Comparison of ENCODE assay signal across 1 cellular context in the genomic region with DNA sequence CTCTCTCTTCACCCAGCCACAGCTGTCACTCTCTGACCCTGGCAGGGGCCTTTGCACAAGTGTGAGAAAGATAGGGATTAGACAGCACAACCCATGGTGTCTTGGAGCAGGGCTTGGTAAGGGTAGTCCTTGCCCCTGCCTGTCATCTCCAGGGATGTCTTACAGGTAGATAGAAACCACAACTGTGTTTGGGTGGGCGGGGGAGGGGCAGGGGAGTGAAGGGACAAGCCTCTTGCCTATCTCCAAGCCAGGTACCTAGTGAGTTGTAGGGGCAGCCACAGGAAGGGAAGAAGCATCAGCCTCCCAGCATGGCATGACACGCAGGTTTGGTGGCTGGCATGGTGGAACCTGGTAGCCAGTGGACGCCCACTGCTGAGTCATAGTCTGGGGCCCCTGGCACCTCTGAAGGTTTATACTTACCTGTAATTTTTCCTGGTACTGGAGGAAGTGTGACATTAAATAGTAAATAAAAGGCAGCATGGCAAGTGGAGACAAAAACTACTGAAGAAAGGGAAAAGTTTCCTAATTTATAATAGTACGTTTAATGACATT.
TF ChIP-seq lines count a peak whose summit lies in the region.

No MANE protein-coding gene starts in this region.

TF ChIP-seq in GM23338, 12 proteins besides CTCF, POLR2A, EP300 and RAD21 (continued from another document):
- TF ChIP-seq, protein P1, sequence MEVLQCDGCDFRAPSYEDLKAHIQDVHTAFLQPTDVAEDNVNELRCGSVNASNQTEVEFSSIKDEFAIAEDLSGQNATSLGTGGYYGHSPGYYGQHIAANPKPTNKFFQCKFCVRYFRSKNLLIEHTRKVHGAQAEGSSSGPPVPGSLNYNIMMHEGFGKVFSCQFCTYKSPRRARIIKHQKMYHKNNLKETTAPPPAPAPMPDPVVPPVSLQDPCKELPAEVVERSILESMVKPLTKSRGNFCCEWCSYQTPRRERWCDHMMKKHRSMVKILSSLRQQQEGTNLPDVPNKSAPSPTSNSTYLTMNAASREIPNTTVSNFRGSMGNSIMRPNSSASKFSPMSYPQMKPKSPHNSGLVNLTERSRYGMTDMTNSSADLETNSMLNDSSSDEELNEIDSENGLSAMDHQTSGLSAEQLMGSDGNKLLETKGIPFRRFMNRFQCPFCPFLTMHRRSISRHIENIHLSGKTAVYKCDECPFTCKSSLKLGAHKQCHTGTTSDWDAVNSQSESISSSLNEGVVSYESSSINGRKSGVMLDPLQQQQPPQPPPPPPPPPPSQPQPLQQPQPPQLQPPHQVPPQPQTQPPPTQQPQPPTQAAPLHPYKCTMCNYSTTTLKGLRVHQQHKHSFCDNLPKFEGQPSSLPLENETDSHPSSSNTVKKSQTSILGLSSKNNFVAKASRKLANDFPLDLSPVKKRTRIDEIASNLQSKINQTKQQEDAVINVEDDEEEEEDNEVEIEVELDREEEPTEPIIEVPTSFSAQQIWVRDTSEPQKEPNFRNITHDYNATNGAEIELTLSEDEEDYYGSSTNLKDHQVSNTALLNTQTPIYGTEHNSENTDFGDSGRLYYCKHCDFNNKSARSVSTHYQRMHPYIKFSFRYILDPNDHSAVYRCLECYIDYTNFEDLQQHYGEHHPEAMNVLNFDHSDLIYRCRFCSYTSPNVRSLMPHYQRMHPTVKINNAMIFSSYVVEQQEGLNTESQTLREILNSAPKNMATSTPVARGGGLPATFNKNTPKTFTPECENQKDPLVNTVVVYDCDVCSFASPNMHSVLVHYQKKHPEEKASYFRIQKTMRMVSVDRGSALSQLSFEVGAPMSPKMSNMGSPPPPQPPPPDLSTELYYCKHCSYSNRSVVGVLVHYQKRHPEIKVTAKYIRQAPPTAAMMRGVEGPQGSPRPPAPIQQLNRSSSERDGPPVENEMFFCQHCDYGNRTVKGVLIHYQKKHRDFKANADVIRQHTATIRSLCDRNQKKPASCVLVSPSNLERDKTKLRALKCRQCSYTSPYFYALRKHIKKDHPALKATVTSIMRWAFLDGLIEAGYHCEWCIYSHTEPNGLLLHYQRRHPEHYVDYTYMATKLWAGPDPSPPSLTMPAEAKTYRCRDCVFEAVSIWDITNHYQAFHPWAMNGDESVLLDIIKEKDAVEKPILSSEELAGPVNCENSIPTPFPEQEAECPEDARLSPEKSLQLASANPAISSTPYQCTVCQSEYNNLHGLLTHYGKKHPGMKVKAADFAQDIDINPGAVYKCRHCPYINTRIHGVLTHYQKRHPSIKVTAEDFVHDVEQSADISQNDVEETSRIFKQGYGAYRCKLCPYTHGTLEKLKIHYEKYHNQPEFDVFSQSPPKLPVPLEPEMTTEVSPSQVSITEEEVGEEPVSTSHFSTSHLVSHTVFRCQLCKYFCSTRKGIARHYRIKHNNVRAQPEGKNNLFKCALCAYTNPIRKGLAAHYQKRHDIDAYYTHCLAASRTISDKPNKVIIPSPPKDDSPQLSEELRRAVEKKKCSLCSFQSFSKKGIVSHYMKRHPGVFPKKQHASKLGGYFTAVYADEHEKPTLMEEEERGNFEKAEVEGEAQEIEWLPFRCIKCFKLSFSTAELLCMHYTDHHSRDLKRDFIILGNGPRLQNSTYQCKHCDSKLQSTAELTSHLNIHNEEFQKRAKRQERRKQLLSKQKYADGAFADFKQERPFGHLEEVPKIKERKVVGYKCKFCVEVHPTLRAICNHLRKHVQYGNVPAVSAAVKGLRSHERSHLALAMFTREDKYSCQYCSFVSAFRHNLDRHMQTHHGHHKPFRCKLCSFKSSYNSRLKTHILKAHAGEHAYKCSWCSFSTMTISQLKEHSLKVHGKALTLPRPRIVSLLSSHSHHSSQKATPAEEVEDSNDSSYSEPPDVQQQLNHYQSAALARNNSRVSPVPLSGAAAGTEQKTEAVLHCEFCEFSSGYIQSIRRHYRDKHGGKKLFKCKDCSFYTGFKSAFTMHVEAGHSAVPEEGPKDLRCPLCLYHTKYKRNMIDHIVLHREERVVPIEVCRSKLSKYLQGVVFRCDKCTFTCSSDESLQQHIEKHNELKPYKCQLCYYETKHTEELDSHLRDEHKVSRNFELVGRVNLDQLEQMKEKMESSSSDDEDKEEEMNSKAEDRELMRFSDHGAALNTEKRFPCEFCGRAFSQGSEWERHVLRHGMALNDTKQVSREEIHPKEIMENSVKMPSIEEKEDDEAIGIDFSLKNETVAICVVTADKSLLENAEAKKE (CRISPR knock-in tag; IDR thresholded peaks at IDR 0.05): no peak
- TF ChIP-seq JUNB (IDR thresholded peaks at IDR 0.05; ENCODE audit: unreplicated experiment) (no peak), CREB1 (CRISPR knock-in tag; IDR thresholded peaks at IDR 0.05; ENCODE audit: low read depth) (no peak), ZNF331 (CRISPR knock-in tag; IDR thresholded peaks at IDR 0.05; ENCODE audit: low read depth) (no peak), NANOG (IDR thresholded peaks at IDR 0.05; ENCODE audit: borderline replicate concordance) (no peak), EZH2 (IDR thresholded peaks at IDR 0.05; ENCODE audit: low read depth, unreplicated experiment) (no peak), STAT1 (IDR thresholded peaks at IDR 0.05; ENCODE audit: unreplicated experiment) (no peak), POLR2AphosphoS5 (IDR thresholded peaks at IDR 0.05; ENCODE audit: low read depth) (no peak)
- TF ChIP-seq, protein P2, sequence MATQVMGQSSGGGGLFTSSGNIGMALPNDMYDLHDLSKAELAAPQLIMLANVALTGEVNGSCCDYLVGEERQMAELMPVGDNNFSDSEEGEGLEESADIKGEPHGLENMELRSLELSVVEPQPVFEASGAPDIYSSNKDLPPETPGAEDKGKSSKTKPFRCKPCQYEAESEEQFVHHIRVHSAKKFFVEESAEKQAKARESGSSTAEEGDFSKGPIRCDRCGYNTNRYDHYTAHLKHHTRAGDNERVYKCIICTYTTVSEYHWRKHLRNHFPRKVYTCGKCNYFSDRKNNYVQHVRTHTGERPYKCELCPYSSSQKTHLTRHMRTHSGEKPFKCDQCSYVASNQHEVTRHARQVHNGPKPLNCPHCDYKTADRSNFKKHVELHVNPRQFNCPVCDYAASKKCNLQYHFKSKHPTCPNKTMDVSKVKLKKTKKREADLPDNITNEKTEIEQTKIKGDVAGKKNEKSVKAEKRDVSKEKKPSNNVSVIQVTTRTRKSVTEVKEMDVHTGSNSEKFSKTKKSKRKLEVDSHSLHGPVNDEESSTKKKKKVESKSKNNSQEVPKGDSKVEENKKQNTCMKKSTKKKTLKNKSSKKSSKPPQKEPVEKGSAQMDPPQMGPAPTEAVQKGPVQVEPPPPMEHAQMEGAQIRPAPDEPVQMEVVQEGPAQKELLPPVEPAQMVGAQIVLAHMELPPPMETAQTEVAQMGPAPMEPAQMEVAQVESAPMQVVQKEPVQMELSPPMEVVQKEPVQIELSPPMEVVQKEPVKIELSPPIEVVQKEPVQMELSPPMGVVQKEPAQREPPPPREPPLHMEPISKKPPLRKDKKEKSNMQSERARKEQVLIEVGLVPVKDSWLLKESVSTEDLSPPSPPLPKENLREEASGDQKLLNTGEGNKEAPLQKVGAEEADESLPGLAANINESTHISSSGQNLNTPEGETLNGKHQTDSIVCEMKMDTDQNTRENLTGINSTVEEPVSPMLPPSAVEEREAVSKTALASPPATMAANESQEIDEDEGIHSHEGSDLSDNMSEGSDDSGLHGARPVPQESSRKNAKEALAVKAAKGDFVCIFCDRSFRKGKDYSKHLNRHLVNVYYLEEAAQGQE (IDR thresholded peaks at IDR 0.05; ENCODE audit: unreplicated experiment): no peak
